Comparison of ENCODE assay signal across 11 cellular contexts in genomic region chr11:101034076-101034475, GRCh38.
A peak's percentile ranks its signal among the peaks of the same experiment; 100 is the strongest.
DNase-seq lines count a peak whose midpoint lies in the region; ATAC-seq and TF ChIP-seq lines count a peak whose summit lies in the region.
"Had no signal": no experiment of that assay in that cellular context is flagged by ENCODE, and none has a peak within 500 bp of the region (broad histone marks: within the 10 kb centered on the region; RNA-seq: fewer than 3 reads in every experiment).

No MANE protein-coding gene starts in this region.

- WGBS in psoas muscle, 3 donors = 21 to 26% (median 22%) methylated on average over 4 of the region's 4 CpGs

- no peaks in the 10 kb centered on the region for H3K4me1 ChIP-seq in psoas muscle

- in situ Hi-C loops in astrocyte of the spinal cord (cut with HindIII; ENCODE audit: low sequenced_read_pairs) = no loop called here

- peak; percentile 87 for DNase-seq in LNCaP clone FGC (ENCODE audit: low read depth)
- peak; percentile 50 for DNase-seq in astrocyte of the spinal cord (ENCODE audit: low read depth, low spot score)
- DNase-seq in left cardiac atrium = peak; percentile 66
- DNase-seq in psoas muscle = peak; percentile 16 to 55
- DNase-seq in NK-92 (lab: John Stamatoyannopoulos, UW; ENCODE audit: unreplicated experiment) = no peak
- DNase-seq in T-helper 1 cell = no peak
- no peak for DNase-seq in D341Med (ENCODE audit: low spot score)
- DNase-seq: activated CD8-positive, alpha-beta memory T cell treated with anti-CD3 and anti-CD28 coated beads, Interleukin-2, amount 50 U/mL, for 4 hours; caudate nucleus; foreskin fibroblast had no signal

- intact Hi-C loops in left cardiac atrium (cut with DNase I) (loop anchor here in 1 of 2 donors (10.0 kb wide), 1 partner anchor 91 kb away; the partner anchor contains the start of gene PGR), psoas muscle (cut with DNase I) (no loop called here)

- no peaks in the 10 kb centered on the region for H3K9me3 ChIP-seq in psoas muscle

- no peak for TF ChIP-seq CTCF in LNCaP clone FGC (IDR thresholded peaks at IDR 0.05; ENCODE audit: control insufficient read depth, extremely low read depth, insufficient read depth)
- TF ChIP-seq CTCF in astrocyte of the spinal cord (IDR thresholded peaks at IDR 0.05; ENCODE audit: low read depth, low read length) = no peak
- TF ChIP-seq CTCF in psoas muscle (IDR thresholded peaks at IDR 0.05) = no peak

- no peaks in the 10 kb centered on the region for H3K36me3 ChIP-seq in psoas muscle (ENCODE audit: insufficient read depth in 1 of 2, low read depth in 1 of 2)

- ATAC-seq in left cardiac atrium (peak; percentile 93 to 94), psoas muscle (peak in 2 of 4 donors; percentile 34 to 67), HG03565 (IDR thresholded peaks at IDR 0.05; ENCODE audit: unreplicated experiment) (no peak)

- no peak overlapping the region for H3K27ac ChIP-seq in psoas muscle

- H3K4me3 ChIP-seq in LNCaP clone FGC (ENCODE audit: low read depth, low read length) (no peak overlapping the region), astrocyte of the spinal cord (ENCODE audit: low read depth, low read length) (no peak overlapping the region), psoas muscle (no peak overlapping the region)

- no peaks in the 10 kb centered on the region for H3K27me3 ChIP-seq in psoas muscle (ENCODE audit: insufficient read depth in 3 of 3, low read length in 2 of 3)

Comparison
In these comparisons a context has a peak if more than half of its experiments do, and no peak if none do; other contexts are left out.
1. DNase-seq: peak in LNCaP clone FGC (single experiment), astrocyte of the spinal cord (single experiment), left cardiac atrium (single experiment) and psoas muscle (2 of 2); none in NK-92 (single experiment), T-helper 1 cell (0 of 5) and D341Med (single experiment).